Comparison of ENCODE assay signal across 10 cellular contexts in genomic region chr19:12052057-12052570, GRCh38. TPM values are rescaled to one million over a fixed set of nuclear protein-coding genes. Genes with fewer than 3 reads are reported as not detected.
DNase-seq lines count a peak whose midpoint lies in the region; ATAC-seq and TF ChIP-seq lines count a peak whose summit lies in the region.
"Had no signal": no experiment of that assay in that cellular context is flagged by ENCODE, and none has a peak within 500 bp of the region (broad histone marks: within the 10 kb centered on the region; RNA-seq: fewer than 3 reads in every experiment).

No MANE protein-coding gene starts in this region.

- H2AFZ ChIP-seq in fibroblast of lung (ENCODE audit: low read length): peak overlapping the region; percentile 70

- no peaks in the 10 kb centered on the region for H3K4me1 ChIP-seq in fibroblast of lung (ENCODE audit: control insufficient read depth, extremely low read depth, insufficient read depth, low read length)

- CTCF ChIA-PET in AG04449 (lab: Yijun Ruan, JAX) (interaction anchor here (0.8 to 2.1 kb wide), 4 partner anchors 39 to 254 kb away, joined by 3 to 6 read pairs (median 5); partner anchors contain the start of gene ZNF763), RWPE1 (lab: Yijun Ruan, JAX) (interaction anchor here (0.6 to 1.0 kb wide), 3 partner anchors 63 to 89 kb away, joined by 3 read pairs; no protein-coding TSS in a partner anchor)

- H3K4me3 ChIP-seq in AG04449 (ENCODE audit: low read depth, low read length): peak overlapping the region; percentile 75
- H3K4me3 ChIP-seq in fibroblast of lung (replicated peaks in 1 of 4; ENCODE audit: control extremely low read depth in 1 of 4, insufficient read depth in 1 of 4, low read depth in 3 of 4, low read length in 4 of 4): peak overlapping the region; percentile 44 to 89 (median 68)

- peak overlapping the region; percentile 18 for H3K9ac ChIP-seq in fibroblast of lung (ENCODE audit: insufficient read depth, low read length)

- H3K9me3 ChIP-seq in fibroblast of lung (ENCODE audit: control insufficient read depth, insufficient read depth, low read depth, low read length): no peaks in the 10 kb centered on the region

- H4K20me1 ChIP-seq in fibroblast of lung (ENCODE audit: control insufficient read depth, extremely low read depth, insufficient read depth, low read length): no peaks in the 10 kb centered on the region

- peak overlapping the region; percentile 69 for H3K4me2 ChIP-seq in fibroblast of lung (ENCODE audit: extremely low read depth, insufficient read depth, low read length)

- DNase-seq in AG04449 (ENCODE audit: low read depth, low spot score) (no peak), RWPE1 (ENCODE audit: low spot score) (peak; percentile 13), fibroblast of lung (ENCODE audit: low read depth in 2 of 2) (peak in 1 of 2 donors; percentile 23), retina (peak; percentile 44), NCI-H2029 (lab: John Stamatoyannopoulos, UW) (no peak), NCI-H446 (lab: John Stamatoyannopoulos, UW) (no peak)

- no peaks in the 10 kb centered on the region for H3K36me3 ChIP-seq in fibroblast of lung (ENCODE audit: control insufficient read depth, insufficient read depth, low read length)

- H3K27me3 ChIP-seq in fibroblast of lung (ENCODE audit: control insufficient read depth, insufficient read depth, low read length): no peaks in the 10 kb centered on the region

- POLR2A ChIA-PET in AG04449 (lab: Yijun Ruan, JAX): interaction anchor here (1.2 to 1.7 kb wide), 2 partner anchors 13 to 17 kb away, joined by 4 to 9 read pairs; partner anchors contain the start of gene ZNF433
- POLR2A ChIA-PET in RWPE1 (lab: Yijun Ruan, JAX; ENCODE audit: low non-redundant PET): interaction anchor here (0.7 kb wide), 1 partner anchor 17 kb away, joined by 3 read pairs; the partner anchor contains the start of gene ZNF433

- H3K27ac ChIP-seq in RWPE1: peak overlapping the region; percentile 83
- no peak overlapping the region for H3K27ac ChIP-seq in fibroblast of lung (ENCODE audit: insufficient read depth, low read length)

- no peaks in the 10 kb centered on the region for H3K79me2 ChIP-seq in fibroblast of lung (ENCODE audit: control insufficient read depth, insufficient read depth, low read length)

- ATAC-seq in GM18907 (IDR thresholded peaks at IDR 0.05; ENCODE audit: unreplicated experiment): peak; percentile 56
- ATAC-seq in HG03378 (IDR thresholded peaks at IDR 0.05; ENCODE audit: unreplicated experiment): no peak
- ATAC-seq: HCT116 had no signal

- no peak for TF ChIP-seq CTCF in AG04449 (IDR thresholded peaks at IDR 0.05; ENCODE audit: insufficient read depth, low read length, missing control alignments)
- no peak for TF ChIP-seq CTCF in RWPE1 (conservative IDR thresholded peaks at IDR 0.05; ENCODE audit: low read depth)
- no peak for TF ChIP-seq CTCF in fibroblast of lung (conservative IDR thresholded peaks at IDR 0.05 in 1 of 2, IDR thresholded peaks at IDR 0.05 in 1 of 2; ENCODE audit: low read depth in 1 of 2, low read length in 2 of 2)

RNA-seq across cellular contexts. Expression of gene ZNF878, which starts 0.6 kb away (rescaled TPM):
- total RNA-seq in fibroblast of lung: under 0.01 TPM in 1 of 2 replicates, not detected in the other
- polyA plus RNA-seq in fibroblast of lung: 0.07 and 0.16 TPM in 2 replicates
- polyA plus RNA-seq in fibroblast of lung (2012): 0.12 TPM in 1 of 2 replicates, not detected in the other
- polyA minus RNA-seq in fibroblast of lung (ENCODE audit: low replicate concordance): not detected in 2 replicates
- total RNA-seq: myocyte had no signal

RNA-seq across cellular contexts. Expression of gene ZNF844, which starts 12.4 kb away (rescaled TPM):
- 8.2 and 15.4 TPM in 2 replicates for total RNA-seq in fibroblast of lung
- 4.2 and 4.7 TPM in 2 replicates for polyA plus RNA-seq in fibroblast of lung
- polyA plus RNA-seq in fibroblast of lung (2012): 2.5 TPM in 2 replicates
- 4.8 and 5.5 TPM in 2 replicates for polyA minus RNA-seq in fibroblast of lung (ENCODE audit: low replicate concordance)

RNA-seq across cellular contexts. Expression of gene ZNF433, which starts 16.6 kb away (rescaled TPM):
- 5.1 and 8.9 TPM in 2 replicates for total RNA-seq in fibroblast of lung
- polyA plus RNA-seq in fibroblast of lung: 2.6 and 2.9 TPM in 2 replicates
- 2.6 and 2.9 TPM in 2 replicates for polyA plus RNA-seq in fibroblast of lung (2012)
- 0.71 and 1.9 TPM in 2 replicates for polyA minus RNA-seq in fibroblast of lung (ENCODE audit: low replicate concordance)

Comparison
In these comparisons a context has a peak if more than half of its experiments do, and no peak if none do; other contexts are left out.
1. DNase-seq: peak in RWPE1 (single experiment) and retina (single experiment); none in AG04449 (single experiment), NCI-H2029 (single experiment) and NCI-H446 (0 of 2).